Comparison of ENCODE assay signal across 2 cellular contexts in the genomic region with DNA sequence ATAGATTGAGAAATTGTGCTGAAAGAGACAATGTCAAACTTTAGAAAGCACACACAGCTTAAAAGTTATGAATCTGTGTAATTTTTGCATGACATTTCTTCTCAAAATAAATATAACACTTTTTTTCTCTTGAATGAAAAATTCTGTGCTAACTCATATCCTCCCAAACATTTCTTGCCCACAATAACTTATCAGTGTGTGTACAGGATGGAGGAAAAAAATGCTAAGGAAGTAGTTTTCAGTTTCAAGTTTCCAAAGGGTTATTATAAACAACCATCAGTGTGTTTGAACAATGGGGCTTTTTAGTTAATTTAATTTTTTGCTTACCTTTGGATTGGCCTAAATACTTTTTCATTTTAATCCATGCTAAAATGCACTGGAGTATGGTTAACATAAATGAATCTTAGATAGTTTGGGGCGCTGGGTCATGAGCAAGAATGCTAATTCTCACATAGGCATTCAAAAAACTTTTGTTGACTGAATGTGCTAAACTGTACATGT.
A peak's percentile ranks its signal among the peaks of the same experiment; 100 is the strongest.
TF ChIP-seq lines count a peak whose summit lies in the region.

No MANE protein-coding gene starts in this region.

TF ChIP-seq in IMR-90, 13 proteins besides CTCF, POLR2A, EP300 and RAD21:
- no peak for TF ChIP-seq RFX5 (IDR thresholded peaks at IDR 0.05; ENCODE audit: low read depth, low read length)
- no peak for TF ChIP-seq CEBPB (IDR thresholded peaks at IDR 0.05; ENCODE audit: low read depth, low read length)
- TF ChIP-seq SMC3 (IDR thresholded peaks at IDR 0.05; ENCODE audit: low read depth, low read length), result no peak
- TF ChIP-seq RCOR1 (IDR thresholded peaks at IDR 0.05; ENCODE audit: insufficient replicate concordance, low read length), result no peak
- no peak for TF ChIP-seq FOS (IDR thresholded peaks at IDR 0.05; ENCODE audit: low read depth, low read length)
- TF ChIP-seq MAFK (IDR thresholded peaks at IDR 0.05; ENCODE audit: low read depth, low read length), result no peak
- no peak for TF ChIP-seq NFE2L2 (IDR thresholded peaks at IDR 0.05; ENCODE audit: low read depth, low read length)
- TF ChIP-seq, protein P1, sequence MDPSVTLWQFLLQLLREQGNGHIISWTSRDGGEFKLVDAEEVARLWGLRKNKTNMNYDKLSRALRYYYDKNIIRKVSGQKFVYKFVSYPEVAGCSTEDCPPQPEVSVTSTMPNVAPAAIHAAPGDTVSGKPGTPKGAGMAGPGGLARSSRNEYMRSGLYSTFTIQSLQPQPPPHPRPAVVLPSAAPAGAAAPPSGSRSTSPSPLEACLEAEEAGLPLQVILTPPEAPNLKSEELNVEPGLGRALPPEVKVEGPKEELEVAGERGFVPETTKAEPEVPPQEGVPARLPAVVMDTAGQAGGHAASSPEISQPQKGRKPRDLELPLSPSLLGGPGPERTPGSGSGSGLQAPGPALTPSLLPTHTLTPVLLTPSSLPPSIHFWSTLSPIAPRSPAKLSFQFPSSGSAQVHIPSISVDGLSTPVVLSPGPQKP (IDR thresholded peaks at IDR 0.05; ENCODE audit: borderline replicate concordance, low read depth, low read length), result no peak
- TF ChIP-seq MAZ (IDR thresholded peaks at IDR 0.05; ENCODE audit: borderline replicate concordance, low read depth, low read length), result no peak

TF ChIP-seq in endothelial cell of umbilical vein, 7 proteins besides CTCF, POLR2A, EP300 and RAD21:
- TF ChIP-seq GATA2 (IDR thresholded peaks at IDR 0.05; ENCODE audit: insufficient read depth, insufficient read length, low read depth, low read length) (peak; percentile 46), FOS (IDR thresholded peaks at IDR 0.05; ENCODE audit: borderline replicate concordance, insufficient read depth, low read length) (peak; percentile 40), JUN (IDR thresholded peaks at IDR 0.05; ENCODE audit: borderline replicate concordance, insufficient read depth, insufficient read length, low read depth) (no peak)
TF ChIP-seq in endothelial cell of umbilical vein: peak in this region for 2.
